ENCODE assay signal across 9 cellular contexts in the genomic region with DNA sequence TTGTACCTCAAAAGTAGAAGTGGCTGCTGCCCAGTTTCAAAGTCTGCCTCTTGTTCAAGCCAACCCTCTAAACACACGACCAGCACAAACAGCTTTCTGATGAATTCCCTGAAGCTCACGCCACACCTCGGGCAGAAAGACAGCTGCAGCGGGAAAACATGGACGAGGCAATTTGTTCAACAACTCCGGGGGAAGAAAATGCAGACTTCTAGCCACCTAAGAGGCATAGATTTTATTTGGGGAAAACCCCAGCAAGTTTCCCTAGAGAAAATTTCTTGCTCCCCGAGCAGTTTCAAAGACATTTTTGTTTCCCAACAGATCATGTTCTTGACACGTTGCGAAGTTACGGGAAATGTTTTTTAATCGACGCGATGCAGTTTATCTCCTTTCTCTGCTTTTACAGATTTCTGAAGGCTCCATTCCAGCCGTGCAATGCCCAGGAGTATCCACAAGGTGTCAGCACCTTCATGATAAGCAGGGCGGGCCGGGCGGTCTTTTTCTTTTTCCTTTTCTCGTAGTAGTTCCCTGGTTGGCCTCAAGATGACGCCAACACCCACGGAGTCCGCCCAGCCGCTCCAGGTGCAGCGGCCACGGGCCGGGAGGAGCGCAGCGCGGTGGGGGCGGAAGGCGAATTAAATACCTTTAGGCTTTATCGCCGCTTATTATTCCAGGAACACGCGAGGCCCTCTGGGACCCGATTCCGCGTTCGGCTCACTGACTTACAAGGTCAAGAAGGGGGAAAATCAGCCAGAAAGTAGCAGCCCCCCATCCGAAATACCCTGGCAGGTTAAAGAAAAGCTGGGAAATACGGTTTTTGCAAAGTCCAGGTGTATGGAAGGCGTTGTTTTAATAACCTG. TPM values are rescaled to one million over a fixed set of nuclear protein-coding genes. Genes with fewer than 3 reads are reported as not detected.
DNase-seq lines count a peak whose midpoint lies in the region; ATAC-seq and TF ChIP-seq lines count a peak whose summit lies in the region.
"Had no signal": no experiment of that assay in that cellular context is flagged by ENCODE, and none has a peak within 500 bp of the region (broad histone marks: within the 10 kb centered on the region; RNA-seq: fewer than 3 reads in every experiment).

No MANE protein-coding gene starts in this region.

- peaks cover 28% of the 10 kb centered on the region for H3K4me1 Mint-ChIP-seq in activated naive CD4-positive, alpha-beta T cell treated with anti-CD3 and anti-CD28 coated beads, Interleukin-2, amount 50 U/mL, for 24 hours

- intact Hi-C loops in Right ventricle myocardium inferior (cut with DNase I) (loop anchor here (1.0 to 5.0 kb wide), 3 partner anchors 499 to 734 kb away; no protein-coding TSS in a partner anchor), upper lobe of right lung (cut with DNase I) (loop anchor here (5.0 to 10.0 kb wide), 2 partner anchors 501 to 714 kb away; no protein-coding TSS in a partner anchor)

- peak overlapping the region; percentile 81 for H3K4me3 Mint-ChIP-seq in activated naive CD4-positive, alpha-beta T cell treated with anti-CD3 and anti-CD28 coated beads, Interleukin-2, amount 50 U/mL, for 24 hours

- H3K36me3 ChIP-seq in GM23248 (ENCODE audit: low read depth) (no peaks in the 10 kb centered on the region), upper lobe of right lung (no peaks in the 10 kb centered on the region)

- H3K4me3 ChIP-seq in GM23248 (peak overlapping the region; percentile 70), upper lobe of right lung (no peak overlapping the region)

- H3K9ac ChIP-seq in GM23248, result peak overlapping the region; percentile 64

- H3K4me2 ChIP-seq in GM23248 (ENCODE audit: unreplicated experiment), result peak overlapping the region; percentile 89

- H3K27ac Mint-ChIP-seq in activated naive CD4-positive, alpha-beta T cell treated with anti-CD3 and anti-CD28 coated beads, Interleukin-2, amount 50 U/mL, for 24 hours, result peak overlapping the region; percentile 65

- peaks cover 8% of the 10 kb centered on the region for H3K79me2 ChIP-seq in GM23248 (ENCODE audit: insufficient read depth)

- peak overlapping the region; percentile 86 for H2AFZ ChIP-seq in GM23248

- peaks cover 20% of the 10 kb centered on the region for H3K27me3 ChIP-seq in GM23248 (replicated peaks; ENCODE audit: insufficient read depth)
- peaks cover 50% of the 10 kb centered on the region for H3K27me3 ChIP-seq in upper lobe of right lung

- in situ Hi-C loops in GM23248 (cut with MboI), result loop anchor here (5.0 kb wide), 1 partner anchor 499 kb away; no protein-coding TSS in a partner anchor

- ATAC-seq in SK-N-SH treated with all-trans-retinoic acid at 6 μM for 48 hours, result peak; percentile 71
- peak; percentile 71 for ATAC-seq in Right ventricle myocardium inferior
- peak; percentile 98 for ATAC-seq in upper lobe of right lung

- H3K9me3 Mint-ChIP-seq in activated naive CD4-positive, alpha-beta T cell treated with anti-CD3 and anti-CD28 coated beads, Interleukin-2, amount 50 U/mL, for 24 hours, result no peaks in the 10 kb centered on the region

- 0 out of 2 replicates have a peak, but pooled peaks cover 6% of the 10 kb centered on the region for H3F3A ChIP-seq in GM23248 (ENCODE audit: insufficient read depth)

- H3K27ac ChIP-seq in GM23248 (0 out of 2 replicates have a peak overlapping the region, but pooled peaks have one; percentile 0), upper lobe of right lung (no peak overlapping the region)
- H3K27ac ChIP-seq: epithelial cell of prostate had no signal

- peak; percentile 37 for DNase-seq in COLO829 (ENCODE audit: low spot score)
- peak; percentile 93 for DNase-seq in GM23248
- peak; percentile 47 for DNase-seq in NCI-H1048 (lab: John Stamatoyannopoulos, UW)
- DNase-seq in Right ventricle myocardium inferior (ENCODE audit: missing footprints), result peak; percentile 92
- DNase-seq in pons (ENCODE audit: low spot score), result peak; percentile 88
- DNase-seq in upper lobe of right lung, result peak; percentile 89

- H3K27me3 Mint-ChIP-seq in activated naive CD4-positive, alpha-beta T cell treated with anti-CD3 and anti-CD28 coated beads, Interleukin-2, amount 50 U/mL, for 24 hours, result peaks cover 34% of the 10 kb centered on the region

- WGBS in GM23248 (ENCODE audit: low coverage in 1 of 2, low lambda C conversion rate in 2 of 2, missing lambda C conversion rate in 2 of 2), 2 experiments, result 1 to 2% methylated on average over 41 of the region's 41 CpGs

- TF ChIP-seq CTCF in upper lobe of right lung (IDR thresholded peaks at IDR 0.05), result peak; percentile 100

- H3K9me3 ChIP-seq in GM23248 (ENCODE audit: low read depth) (no peaks in the 10 kb centered on the region), upper lobe of right lung (no peaks in the 10 kb centered on the region)

- no peaks in the 10 kb centered on the region for H3K36me3 Mint-ChIP-seq in activated naive CD4-positive, alpha-beta T cell treated with anti-CD3 and anti-CD28 coated beads, Interleukin-2, amount 50 U/mL, for 24 hours

- H3K4me1 ChIP-seq in GM23248 (ENCODE audit: insufficient read depth) (0 out of 2 replicates have a peak, but pooled peaks cover 4% of the 10 kb centered on the region), upper lobe of right lung (peaks cover 7% of the 10 kb centered on the region)

- no peaks in the 10 kb centered on the region for H4K20me1 ChIP-seq in GM23248 (ENCODE audit: insufficient read depth)

- H3K9me2 ChIP-seq in GM23248 (ENCODE audit: insufficient read depth), result no peaks in the 10 kb centered on the region

TF ChIP-seq in SK-N-SH treated with all-trans-retinoic acid at 6 μM for 48 hours, 23 proteins besides CTCF, POLR2A, EP300 and RAD21:
- TF ChIP-seq ISL1 (CRISPR knock-in tag; IDR thresholded peaks at IDR 0.05) (no peak), ZFP30 (CRISPR knock-in tag; IDR thresholded peaks at IDR 0.05) (no peak), CSDC2 (CRISPR knock-in tag; IDR thresholded peaks at IDR 0.05) (no peak), ZC3H10 (CRISPR knock-in tag; IDR thresholded peaks at IDR 0.05) (no peak), ZFP3 (CRISPR knock-in tag; IDR thresholded peaks at IDR 0.05) (no peak), PATZ1 (CRISPR knock-in tag; IDR thresholded peaks at IDR 0.05; ENCODE audit: borderline replicate concordance) (no peak), GLIS3 (CRISPR knock-in tag; IDR thresholded peaks at IDR 0.05) (no peak), RARB (CRISPR knock-in tag; IDR thresholded peaks at IDR 0.05) (no peak), PPARA (CRISPR knock-in tag; IDR thresholded peaks at IDR 0.05; ENCODE audit: borderline replicate concordance) (no peak), ESRRG (CRISPR knock-in tag; IDR thresholded peaks at IDR 0.05) (no peak), CSRNP3 (CRISPR knock-in tag; IDR thresholded peaks at IDR 0.05) (no peak)

RNA-seq across cellular contexts. Expression of gene FOXC2, which starts 2.9 kb away (rescaled TPM):
- total RNA-seq in GM23248 (2014; rRNA removed; shearing (Covaris generic)), result 0.51 and 1.2 TPM in 2 replicates
- polyA plus RNA-seq in GM23248 (2016; fragmentation: Nextera tagmentation; extraction: Ambion mirVana), result 2.5 and 3.0 TPM in 2 replicates
- 1.4 TPM for total RNA-seq in Right ventricle myocardium inferior
- 1.1 TPM for total RNA-seq in upper lobe of right lung

RNA-seq across cellular contexts. Expression of gene MTHFSD, which starts 8.7 kb away (rescaled TPM):
- 12.9 and 14.0 TPM in 2 replicates for total RNA-seq in GM23248 (2014; rRNA removed; shearing (Covaris generic))
- polyA plus RNA-seq in GM23248 (2016; fragmentation: Nextera tagmentation; extraction: Ambion mirVana), result 12.4 and 14.0 TPM in 2 replicates
- total RNA-seq in Right ventricle myocardium inferior (10.0 TPM), upper lobe of right lung (18.7 TPM)

RNA-seq across cellular contexts. Expression of gene FOXL1, which starts 14.6 kb away (rescaled TPM):
- 13.0 and 14.5 TPM in 2 replicates for total RNA-seq in GM23248 (2014; rRNA removed; shearing (Covaris generic))
- polyA plus RNA-seq in GM23248 (2016; fragmentation: Nextera tagmentation; extraction: Ambion mirVana), result 4.7 and 4.9 TPM in 2 replicates
- 0.60 TPM for total RNA-seq in Right ventricle myocardium inferior
- total RNA-seq in upper lobe of right lung, result 0.81 TPM

RNA-seq across cellular contexts. Expression of gene FOXF1, which starts 53.4 kb away (rescaled TPM):
- total RNA-seq in GM23248 (2014; rRNA removed; shearing (Covaris generic)), result 1.5 and 4.0 TPM in 2 replicates
- polyA plus RNA-seq in GM23248 (2016; fragmentation: Nextera tagmentation; extraction: Ambion mirVana), result 4.2 and 4.6 TPM in 2 replicates
- 0.05 TPM for total RNA-seq in Right ventricle myocardium inferior
- 46.4 TPM for total RNA-seq in upper lobe of right lung

Comparison
In these comparisons a context has a peak if more than half of its experiments do, and no peak if none do; other contexts are left out.
1. DNase-seq: peak in every context shown above with its lines; median percentile 93 in GM23248; 92 in Right ventricle myocardium inferior; 89 in upper lobe of right lung; 88 in pons; 47 in NCI-H1048; 37 in COLO829.